Comparison of ENCODE assay signal across 8 cellular contexts in genomic region chr1:112358798-112359408, GRCh38. TPM values are rescaled to one million over a fixed set of nuclear protein-coding genes. Genes with fewer than 3 reads are reported as not detected.
A peak's percentile ranks its signal among the peaks of the same experiment; 100 is the strongest.
DNase-seq lines count a peak whose midpoint lies in the region; ATAC-seq, FAIRE-seq and TF ChIP-seq lines count a peak whose summit lies in the region.

No MANE protein-coding gene starts in this region.

- H4K8ac ChIP-seq in neuronal stem cell (ENCODE audit: low read depth, low read length): no peak overlapping the region

- H3K36me3 Mint-ChIP-seq in activated T-cell treated with anti-CD3 and anti-CD28 coated beads, Interleukin-2, amount 50 U/mL, for 72 hours (ENCODE audit: insufficient read depth in 2 of 2): no peaks in the 10 kb centered on the region

- no peak overlapping the region for H3K27ac Mint-ChIP-seq in activated T-cell treated with anti-CD3 and anti-CD28 coated beads, Interleukin-2, amount 50 U/mL, for 72 hours

- H2AK5ac ChIP-seq in neuronal stem cell (ENCODE audit: low read depth, low read length): peak overlapping the region; percentile 34

- no peak overlapping the region for H3K27ac ChIP-seq in GM23248
- H3K27ac ChIP-seq in foreskin keratinocyte: no peak overlapping the region
- H3K27ac ChIP-seq in neuronal stem cell (replicated peaks; ENCODE audit: low read length): no peak overlapping the region

- H3K18ac ChIP-seq in neuronal stem cell (ENCODE audit: low read length): peak overlapping the region; percentile 88

- H3F3A ChIP-seq in GM23248 (ENCODE audit: insufficient read depth): peaks cover 17% of the 10 kb centered on the region; the same call in 1 of the 2 replicates

- TF ChIP-seq CTCF in D721Med (IDR thresholded peaks at IDR 0.05; ENCODE audit: insufficient read depth, missing control alignments) (peak; percentile 64), foreskin keratinocyte (conservative IDR thresholded peaks at IDR 0.05) (peak; percentile 85)

- H3K27me3 ChIP-seq in GM23248 (replicated peaks; ENCODE audit: insufficient read depth) (no peaks in the 10 kb centered on the region), foreskin keratinocyte (peaks cover 10% of the 10 kb centered on the region), neuronal stem cell (ENCODE audit: control insufficient read depth in 3 of 3, insufficient read depth in 3 of 3, low read depth in 1 of 3, low read length in 3 of 3) (no peaks in the 10 kb centered on the region)

- no peak overlapping the region for H2BK12ac ChIP-seq in neuronal stem cell (ENCODE audit: low read length)

- H2BK5ac ChIP-seq in neuronal stem cell (ENCODE audit: low read length): no peak overlapping the region

- H3K4me1 Mint-ChIP-seq in activated T-cell treated with anti-CD3 and anti-CD28 coated beads, Interleukin-2, amount 50 U/mL, for 72 hours (ENCODE audit: low read depth): no peaks in the 10 kb centered on the region

- no peaks in the 10 kb centered on the region for H4K20me1 ChIP-seq in GM23248 (ENCODE audit: insufficient read depth)

- H3K79me2 ChIP-seq in GM23248 (ENCODE audit: insufficient read depth): no peaks in the 10 kb centered on the region

- no peaks in the 10 kb centered on the region for H3K9me2 ChIP-seq in GM23248 (ENCODE audit: insufficient read depth)

- H3K36me3 ChIP-seq in GM23248 (ENCODE audit: low read depth) (no peaks in the 10 kb centered on the region), neuronal stem cell (replicated peaks in 1 of 2; ENCODE audit: control insufficient read depth in 2 of 2, insufficient read depth in 2 of 2, low read length in 2 of 2) (no peaks in the 10 kb centered on the region)

- H3K14ac ChIP-seq in neuronal stem cell (ENCODE audit: low read length): no peak overlapping the region

- H3K9ac ChIP-seq in GM23248 (no peak overlapping the region), neuronal stem cell (ENCODE audit: low read depth, low read length, poor library complexity) (no peak overlapping the region)

- peak overlapping the region; percentile 13 for H4K91ac ChIP-seq in neuronal stem cell (ENCODE audit: low read depth, low read length, poor library complexity)

- no peak overlapping the region for H3K4me3 Mint-ChIP-seq in activated T-cell treated with anti-CD3 and anti-CD28 coated beads, Interleukin-2, amount 50 U/mL, for 72 hours

- peak; percentile 58 to 59 for ATAC-seq in activated T-cell treated with anti-CD3 and anti-CD28 coated beads, Interleukin-2, amount 50 U/mL, for 72 hours (replicated peaks in 1 of 2)
- ATAC-seq in foreskin keratinocyte (peak; percentile 91), GM18517 (IDR thresholded peaks at IDR 0.05; ENCODE audit: unreplicated experiment) (no peak)

- H3K4me1 ChIP-seq in GM23248 (ENCODE audit: insufficient read depth) (peaks cover 22% of the 10 kb centered on the region), foreskin keratinocyte (peaks cover 10% of the 10 kb centered on the region), neuronal stem cell (ENCODE audit: control insufficient read depth in 2 of 2, insufficient read depth in 1 of 2, low read depth in 1 of 2, low read length in 2 of 2) (peaks cover 0 to 10% of the 10 kb centered on the region in 2 donors)

- peak overlapping the region; percentile 87 for H2AFZ ChIP-seq in GM23248
- H2AFZ ChIP-seq in neuronal stem cell (ENCODE audit: low read length): no peak overlapping the region

- in situ Hi-C loops in GM23248 (cut with MboI): loop anchor here (25.0 kb wide), 1 partner anchor 872 kb away; no protein-coding TSS in a partner anchor

- H2BK15ac ChIP-seq in neuronal stem cell (ENCODE audit: low read length): peak overlapping the region; percentile 18

- no peak overlapping the region for H3K4me3 ChIP-seq in GM23248
- no peak overlapping the region for H3K4me3 ChIP-seq in neuronal stem cell (ENCODE audit: low read length in 2 of 2)

- no peaks in the 10 kb centered on the region for H3K79me1 ChIP-seq in neuronal stem cell (ENCODE audit: low read depth, low read length)

- H3K23ac ChIP-seq in neuronal stem cell (ENCODE audit: low read depth, low read length, poor library complexity): no peak overlapping the region

- 27 to 31% methylated on average over 7 of the region's 7 CpGs for WGBS in GM23248 (ENCODE audit: low coverage in 1 of 2, low lambda C conversion rate in 2 of 2, missing lambda C conversion rate in 2 of 2), 2 experiments
- no CpG with 5 or more reads among the region's 7 CpGs for WGBS in neuronal stem cell (ENCODE audit: extremely low coverage in 2 of 2, insufficient read length in 2 of 2, insufficient replicate concordance in 1 of 2), 2 donors

- no peak for FAIRE-seq in D721Med (lab: Jason Lieb, UNC)
- FAIRE-seq in urothelium cell line (lab: Jason Lieb, UNC): no peak

- no peak overlapping the region for H3K4me2 ChIP-seq in GM23248 (ENCODE audit: unreplicated experiment)
- no peak overlapping the region for H3K4me2 ChIP-seq in neuronal stem cell (ENCODE audit: insufficient read depth, low read length, poor library complexity, severe bottlenecking)

- H3K9me3 ChIP-seq in GM23248 (ENCODE audit: low read depth) (no peaks in the 10 kb centered on the region), neuronal stem cell (replicated peaks in 1 of 2; ENCODE audit: control insufficient read depth in 2 of 2, insufficient read depth in 1 of 2, low read depth in 1 of 2, low read length in 2 of 2) (no peaks in the 10 kb centered on the region)

- no peaks in the 10 kb centered on the region for H3K9me3 Mint-ChIP-seq in activated T-cell treated with anti-CD3 and anti-CD28 coated beads, Interleukin-2, amount 50 U/mL, for 72 hours

- no peak overlapping the region for H3K4ac ChIP-seq in neuronal stem cell (ENCODE audit: low read length)

- H3K27me3 Mint-ChIP-seq in activated T-cell treated with anti-CD3 and anti-CD28 coated beads, Interleukin-2, amount 50 U/mL, for 72 hours (ENCODE audit: low read depth): peaks cover 43% of the 10 kb centered on the region

- DNase-seq in D721Med (ENCODE audit: insufficient read length, low spot score): no peak
- peak; percentile 78 for DNase-seq in GM23248
- DNase-seq in NCI-H510A (lab: John Stamatoyannopoulos, UW): peak; percentile 1
- peak; percentile 35 to 37 for DNase-seq in activated T-cell treated with anti-CD3 and anti-CD28 coated beads, Interleukin-2, amount 50 U/mL, for 72 hours
- DNase-seq in foreskin keratinocyte: peak; percentile 31 to 65
- DNase-seq in neuronal stem cell (ENCODE audit: low spot score): no peak
- DNase-seq in urothelium cell line (ENCODE audit: low spot score): peak; percentile 71

- H2BK120ac ChIP-seq in neuronal stem cell (ENCODE audit: low read depth, low read length): no peak overlapping the region

RNA-seq across cellular contexts. Expression of gene CTTNBP2NL, which starts 37.1 kb away (rescaled TPM):
- 19.2 and 24.3 TPM in 2 replicates for total RNA-seq in GM23248 (2014; rRNA removed; shearing (Covaris generic))
- 32.9 and 38.4 TPM in 2 replicates for polyA plus RNA-seq in GM23248 (2016; fragmentation: Nextera tagmentation; extraction: Ambion mirVana)
- total RNA-seq in activated T-cell treated with anti-CD3 and anti-CD28 coated beads, Interleukin-2, amount 50 U/mL, for 72 hours: 1 to 10 TPM; 3.6 to 4.6 TPM
- 23.7 and 23.8 TPM in 2 replicates for total RNA-seq in foreskin keratinocyte
- polyA plus RNA-seq in foreskin keratinocyte: 6.1 and 6.7 TPM in 2 replicates
- polyA plus RNA-seq in neuronal stem cell (2013, experiment 1 of 2): 14.9 TPM
- 14.5 TPM for polyA plus RNA-seq in neuronal stem cell (2013, experiment 2 of 2)

Comparison
In these comparisons a context has a peak if more than half of its experiments do, and no peak if none do; other contexts are left out.
1. DNase-seq: peak in GM23248 (single experiment), NCI-H510A (single experiment), activated T-cell treated with anti-CD3 and anti-CD28 coated beads, Interleukin-2, amount 50 U/mL, for 72 hours (2 of 2), foreskin keratinocyte (2 of 2) and urothelium cell line (single experiment); none in D721Med (single experiment) and neuronal stem cell (single experiment).